In the genomic region with DNA sequence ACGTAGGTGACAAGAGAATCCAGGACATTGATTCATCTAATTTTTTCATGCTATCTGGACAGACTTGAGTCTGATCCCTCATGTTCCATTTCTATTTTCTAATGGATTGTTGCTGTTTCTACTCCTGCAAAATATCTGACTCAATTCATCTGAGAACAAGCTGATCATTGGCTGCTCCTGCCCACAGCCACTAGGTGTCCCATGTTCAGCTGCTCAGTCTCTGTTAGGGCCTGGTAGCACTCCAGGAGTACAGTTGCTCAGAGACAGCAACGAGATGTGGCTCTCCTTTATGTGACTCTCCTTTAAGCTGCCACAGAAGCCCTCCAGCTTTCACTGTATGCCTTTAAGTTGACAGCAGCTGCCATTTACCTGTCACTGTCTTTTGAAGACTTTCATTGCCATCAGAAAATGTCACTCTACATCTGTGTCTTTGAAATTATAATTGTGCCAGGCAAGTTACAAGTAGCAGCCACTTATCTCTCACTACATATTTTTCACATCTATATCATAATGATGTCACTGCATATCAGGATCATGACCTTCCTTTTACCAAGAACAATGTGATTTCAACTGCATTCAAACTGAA, we compare ENCODE assay signal across 9 cellular contexts.
DNase-seq lines count a peak whose midpoint lies in the region; ATAC-seq and TF ChIP-seq lines count a peak whose summit lies in the region.
"Had no signal": no experiment of that assay in that cellular context is flagged by ENCODE, and none has a peak within 500 bp of the region (broad histone marks: within the 10 kb centered on the region; RNA-seq: fewer than 3 reads in every experiment).

No MANE protein-coding gene starts in this region.

- H2AFZ ChIP-seq in mammary epithelial cell (ENCODE audit: low read depth, low read length) (no peak overlapping the region), osteoblast (ENCODE audit: low read length) (no peak overlapping the region)

- H3K4me2 ChIP-seq in mammary epithelial cell (ENCODE audit: insufficient read depth, low read depth, low read length), result no peak overlapping the region
- no peak overlapping the region for H3K4me2 ChIP-seq in osteoblast (ENCODE audit: insufficient read depth, low read length)

- 27% methylated on average over 2 of the region's 2 CpGs for WGBS in mammary epithelial cell (ENCODE audit: low coverage, missing lambda C conversion rate)
- 50 to 58% methylated on average over 2 of the region's 2 CpGs for WGBS in thyroid gland, 2 donors

- H3K4me3 ChIP-seq in GM12875 (ENCODE audit: low read depth, low read length) (no peak overlapping the region), MG63 (no peak overlapping the region), mammary epithelial cell (replicated peaks in 1 of 3; ENCODE audit: insufficient read depth in 1 of 3, low read depth in 2 of 3, low read length in 3 of 3) (no peak overlapping the region), osteoblast (ENCODE audit: insufficient read depth, low read length) (no peak overlapping the region), thyroid gland (replicated peaks in 1 of 3) (no peak overlapping the region)
- H3K4me3 ChIP-seq: ascending aorta had no signal

- dilution Hi-C loops in mammary epithelial cell (cut with HindIII; ENCODE audit: low sequenced_read_pairs), result no loop called here

- no peaks in the 10 kb centered on the region for H3K27me3 Mint-ChIP-seq in HFFc6 (ENCODE audit: insufficient read depth)

- no peaks in the 10 kb centered on the region for H3K4me1 Mint-ChIP-seq in HFFc6 (ENCODE audit: low read depth)

- BruUV-seq in mammary epithelial cell (replicated peaks; lab: Mats Ljungman, UMichigan), result no TSS peak

- H3K4me3 Mint-ChIP-seq in HFFc6, result no peak overlapping the region

- ATAC-seq in omental fat pad (ENCODE audit: low FRiP score), result no peak

- H3K36me3 ChIP-seq in MG63 (no peaks in the 10 kb centered on the region), mammary epithelial cell (ENCODE audit: insufficient read depth, low read length) (no peaks in the 10 kb centered on the region), osteoblast (ENCODE audit: insufficient read depth, low read length) (no peaks in the 10 kb centered on the region), thyroid gland (no peaks in the 10 kb centered on the region)
- H3K36me3 ChIP-seq: ascending aorta had no signal

- no peaks in the 10 kb centered on the region for H3K4me1 ChIP-seq in mammary epithelial cell (ENCODE audit: insufficient read depth, low read length)
- no peaks in the 10 kb centered on the region for H3K4me1 ChIP-seq in osteoblast (ENCODE audit: insufficient read depth, low read length)
- no peaks in the 10 kb centered on the region for H3K4me1 ChIP-seq in thyroid gland
- H3K4me1 ChIP-seq: ascending aorta had no signal

- H3K27ac Mint-ChIP-seq in HFFc6, result no peak overlapping the region

- H3K9me3 Mint-ChIP-seq in HFFc6, result peaks cover 55% of the 10 kb centered on the region

- CTCF ChIA-PET in mammary epithelial cell (lab: Charles Lee; ENCODE audit: low non-redundant PET), result interaction anchor here (0.6 kb wide), 1 partner anchor 601 kb away, joined by 3 read pairs; no protein-coding TSS in a partner anchor

- no peaks in the 10 kb centered on the region for H3K36me3 Mint-ChIP-seq in HFFc6 (ENCODE audit: low read depth)

- no peak overlapping the region for H3K27ac ChIP-seq in mammary epithelial cell (ENCODE audit: insufficient read depth, low read depth, low read length)
- H3K27ac ChIP-seq in osteoblast (ENCODE audit: low read depth, low read length), result no peak overlapping the region
- H3K27ac ChIP-seq in thyroid gland, result no peak overlapping the region
- H3K27ac ChIP-seq: ascending aorta, HL-60 had no signal

- H4K20me1 ChIP-seq in mammary epithelial cell (ENCODE audit: insufficient read depth, low read length) (no peaks in the 10 kb centered on the region), osteoblast (ENCODE audit: insufficient read depth, low read length) (no peaks in the 10 kb centered on the region)

- H3K79me2 ChIP-seq in mammary epithelial cell (ENCODE audit: insufficient read depth, low read length) (no peaks in the 10 kb centered on the region), osteoblast (ENCODE audit: insufficient read depth, low read length) (no peaks in the 10 kb centered on the region)

- 0 out of 2 replicates have a peak, but pooled peaks have one; percentile 28 for TF ChIP-seq CTCF in GM12875 (IDR thresholded peaks at IDR 0.05; ENCODE audit: borderline replicate concordance, insufficient read depth, low read depth, low read length)
- TF ChIP-seq CTCF in mammary epithelial cell (conservative IDR thresholded peaks at IDR 0.05 in 1 of 2, IDR thresholded peaks at IDR 0.05 in 1 of 2; ENCODE audit: extremely low read depth in 1 of 2, insufficient read depth in 1 of 2, low read depth in 1 of 2, low read length in 2 of 2), result peak; percentile 31 to 44
- peak; percentile 26 for TF ChIP-seq CTCF in osteoblast (IDR thresholded peaks at IDR 0.05; ENCODE audit: extremely low read depth, low read depth, low read length)
- no peak for TF ChIP-seq CTCF in omental fat pad (IDR thresholded peaks at IDR 0.05)
- no peak for TF ChIP-seq CTCF in thyroid gland (IDR thresholded peaks at IDR 0.05)
- TF ChIP-seq CTCF in HFFc6 (IDR thresholded peaks at IDR 0.05), result no peak

- TF ChIP-seq POLR2A in thyroid gland (IDR thresholded peaks at IDR 0.05), result no peak

- H3K27me3 ChIP-seq in MG63 (no peaks in the 10 kb centered on the region), mammary epithelial cell (ENCODE audit: insufficient read depth, low read length) (no peaks in the 10 kb centered on the region), osteoblast (ENCODE audit: insufficient read depth, low read length) (no peaks in the 10 kb centered on the region), thyroid gland (no peaks in the 10 kb centered on the region)
- H3K27me3 ChIP-seq: ascending aorta had no signal

- in situ Hi-C loops in mammary epithelial cell (cut with MboI; ENCODE audit: low sequenced_read_pairs in 2 of 2), result no loop called here

- intact Hi-C loops in mammary epithelial cell (cut with micrococcal nuclease) (no loop called here), thyroid gland (cut with DNase I) (no loop called here)

- DNase-seq in MG63 (peak; percentile 24), mammary epithelial cell (no peak), osteoblast (ENCODE audit: insufficient read length, low spot score, missing footprints) (no peak), omental fat pad (ENCODE audit: low spot score) (no peak), thyroid gland (no peak), HFFc6 (no peak)

- H3K9ac ChIP-seq in mammary epithelial cell (ENCODE audit: insufficient read depth, low read length), result no peak overlapping the region

- H3K9me3 ChIP-seq in MG63 (no peaks in the 10 kb centered on the region), mammary epithelial cell (replicated peaks; ENCODE audit: insufficient read depth, low read length) (no peaks in the 10 kb centered on the region), osteoblast (ENCODE audit: low read depth, low read length) (no peaks in the 10 kb centered on the region), thyroid gland (no peaks in the 10 kb centered on the region)
- H3K9me3 ChIP-seq: ascending aorta had no signal

Comparison
In these comparisons a context has a peak if more than half of its experiments do, and no peak if none do; other contexts are left out.
1. CTCF ChIP-seq: peak in GM12875 (single experiment), mammary epithelial cell (2 of 2) and osteoblast (single experiment); none in omental fat pad (0 of 3), thyroid gland (0 of 6) and HFFc6 (single experiment).